Comparison of ENCODE assay signal across 28 cellular contexts in the genomic region with DNA sequence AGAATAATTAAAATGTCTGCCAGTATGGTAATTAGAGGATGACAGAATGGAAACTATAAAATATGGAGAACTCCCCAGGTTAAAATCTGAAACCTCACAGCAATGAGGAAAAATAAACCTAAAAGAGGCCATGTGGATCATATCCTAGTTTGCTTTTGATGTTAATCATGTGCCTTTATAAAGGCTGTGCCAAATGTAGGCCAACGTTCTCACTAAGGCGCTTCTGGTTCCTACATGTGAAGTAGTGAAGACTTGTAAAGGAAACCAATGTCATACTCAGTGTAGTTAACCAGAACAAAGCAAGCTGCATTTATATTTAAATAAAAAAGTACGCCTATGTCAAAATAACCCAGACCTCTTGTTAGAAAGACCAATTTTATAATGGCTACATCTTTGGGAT.
"Had no signal": no experiment of that assay in that cellular context is flagged by ENCODE, and none has a peak within 500 bp of the region (broad histone marks: within the 10 kb centered on the region; RNA-seq: fewer than 3 reads in every experiment).

No MANE protein-coding gene starts in this region.

- H3K27ac ChIP-seq: ascending aorta, brain microvascular endothelial cell, coronary artery, dorsolateral prefrontal cortex, esophagus muscularis mucosa, foreskin keratinocyte, gastrocnemius medialis, heart left ventricle, WERI-Rb-1 had no signal

- H3K4me3 ChIP-seq: ascending aorta, coronary artery, dorsolateral prefrontal cortex, esophagus muscularis mucosa, gastrocnemius medialis, heart left ventricle had no signal

- H3K4me1 Mint-ChIP-seq: activated B cell treated with CpG ODN at 0.5 μM for 24 hours; activated naive CD4-positive, alpha-beta T cell treated with anti-CD3 and anti-CD28 coated beads, Interleukin-2, amount 10 ng/mL, durations not matched to agents 7 days and 5 days had no signal

- H3K9me3 ChIP-seq: ascending aorta, esophagus muscularis mucosa, gastrocnemius medialis, heart left ventricle had no signal

- H3K27me3 ChIP-seq: ascending aorta, brain microvascular endothelial cell, dorsolateral prefrontal cortex, esophagus muscularis mucosa, foreskin keratinocyte, gastrocnemius medialis, heart left ventricle had no signal

- H3K27ac Mint-ChIP-seq: activated B cell treated with CpG ODN at 0.5 μM for 24 hours; activated naive CD4-positive, alpha-beta T cell treated with anti-CD3 and anti-CD28 coated beads, Interleukin-2, amount 10 ng/mL, durations not matched to agents 7 days and 5 days; activated naive CD4-positive, alpha-beta T cell treated with anti-CD3 and anti-CD28 coated beads, Interleukin-2, amount 50 U/mL, for 72 hours; activated naive CD8-positive, alpha-beta T cell treated with anti-CD3 and anti-CD28 coated beads, Interleukin-2, amount 10 ng/mL, durations not matched to agents 7 days and 5 days; activated T-cell treated with anti-CD3 and anti-CD28 coated beads, Interleukin-2, amount 50 U/mL, for 24 hours; activated T-cell treated with anti-CD3 and anti-CD28 coated beads, Interleukin-2, amount 50 U/mL, for 72 hours; dendritic cell treated with granulocyte-macrophage colony-stimulating factor and Interleukin-4, amounts not matched to agents 40 ng/mL and 50 ng/mL, for 4 days had no signal

- H3K36me3 ChIP-seq: brain microvascular endothelial cell, gastrocnemius medialis, WERI-Rb-1 had no signal

- H3K4me1 ChIP-seq: ascending aorta, foreskin keratinocyte, gastrocnemius medialis, heart left ventricle had no signal

- H3K9me3 Mint-ChIP-seq: activated B cell treated with CpG ODN at 0.5 μM for 24 hours; activated naive CD4-positive, alpha-beta T cell treated with anti-CD3 and anti-CD28 coated beads, Interleukin-2, amount 10 ng/mL, durations not matched to agents 7 days and 5 days; activated naive CD4-positive, alpha-beta T cell treated with anti-CD3 and anti-CD28 coated beads, Interleukin-2, amount 50 U/mL, for 72 hours; activated naive CD8-positive, alpha-beta T cell treated with anti-CD3 and anti-CD28 coated beads, Interleukin-2, amount 10 ng/mL, durations not matched to agents 7 days and 5 days; activated T-cell treated with anti-CD3 and anti-CD28 coated beads, Interleukin-2, amount 50 U/mL, for 24 hours; activated T-cell treated with anti-CD3 and anti-CD28 coated beads, Interleukin-2, amount 50 U/mL, for 72 hours; central memory CD8-positive, alpha-beta T cell; dendritic cell treated with granulocyte-macrophage colony-stimulating factor and Interleukin-4, amounts not matched to agents 40 ng/mL and 50 ng/mL, for 4 days had no signal

- H3K27me3 Mint-ChIP-seq: activated B cell treated with CpG ODN at 0.5 μM for 24 hours; activated naive CD4-positive, alpha-beta T cell treated with anti-CD3 and anti-CD28 coated beads, Interleukin-2, amount 10 ng/mL, durations not matched to agents 7 days and 5 days; activated naive CD8-positive, alpha-beta T cell treated with anti-CD3 and anti-CD28 coated beads, Interleukin-2, amount 10 ng/mL, durations not matched to agents 7 days and 5 days; activated T-cell treated with anti-CD3 and anti-CD28 coated beads, Interleukin-2, amount 50 U/mL, for 24 hours; central memory CD8-positive, alpha-beta T cell; dendritic cell treated with granulocyte-macrophage colony-stimulating factor and Interleukin-4, amounts not matched to agents 40 ng/mL and 50 ng/mL, for 4 days had no signal

- ATAC-seq: activated CD4-positive, CD25-positive, alpha-beta regulatory T cell treated with anti-CD3 and anti-CD28 coated beads, Interleukin-2, amount 50 U/mL, for 24 hours; activated naive CD4-positive, alpha-beta T cell treated with anti-CD3 and anti-CD28 coated beads, Interleukin-2, amount 50 U/mL, for 72 hours; activated T-cell treated with anti-CD3 and anti-CD28 coated beads, Interleukin-2, amount 50 U/mL, for 72 hours; foreskin keratinocyte; gastrocnemius medialis; heart left ventricle had no signal

- H3K4me3 Mint-ChIP-seq: activated B cell treated with CpG ODN at 0.5 μM for 24 hours; activated naive CD4-positive, alpha-beta T cell treated with anti-CD3 and anti-CD28 coated beads, Interleukin-2, amount 10 ng/mL, durations not matched to agents 7 days and 5 days; activated naive CD8-positive, alpha-beta T cell treated with anti-CD3 and anti-CD28 coated beads, Interleukin-2, amount 10 ng/mL, durations not matched to agents 7 days and 5 days; activated T-cell treated with anti-CD3 and anti-CD28 coated beads, Interleukin-2, amount 50 U/mL, for 24 hours; activated T-cell treated with anti-CD3 and anti-CD28 coated beads, Interleukin-2, amount 50 U/mL, for 72 hours; central memory CD8-positive, alpha-beta T cell; dendritic cell treated with granulocyte-macrophage colony-stimulating factor and Interleukin-4, amounts not matched to agents 40 ng/mL and 50 ng/mL, for 4 days had no signal

- FAIRE-seq: bronchial epithelial cell had no signal

- DNase-seq: activated B cell treated with CpG ODN at 0.5 μM for 24 hours; activated CD4-positive, alpha-beta T cell treated with anti-CD3 and anti-CD28 coated beads for 48 hours; activated CD4-positive, alpha-beta T cell treated with anti-CD3 and anti-CD28 coated beads, Interleukin-2, amount 50 U/mL, for 1 hour; activated CD4-positive, alpha-beta T cell treated with anti-CD3 and anti-CD28 coated beads, Interleukin-2, amount 50 U/mL, for 48 hours; activated CD8-positive, alpha-beta memory T cell treated with anti-CD3 and anti-CD28 coated beads, Interleukin-2, amount 50 U/mL, for 48 hours; activated gamma-delta T cell; activated naive CD4-positive, alpha-beta T cell; activated naive CD4-positive, alpha-beta T cell treated with anti-CD3 and anti-CD28 coated beads, Interleukin-2, amount 10 ng/mL, durations not matched to agents 7 days and 5 days; activated naive CD8-positive, alpha-beta T cell treated with anti-CD3 and anti-CD28 coated beads, Interleukin-2, amount 10 ng/mL, durations not matched to agents 7 days and 5 days; activated T-cell treated with anti-CD3 and anti-CD28 coated beads for 4 hours; activated T-cell treated with anti-CD3 and anti-CD28 coated beads, Interleukin-2, amount 50 U/mL, for 24 hours; activated T-cell treated with anti-CD3 and anti-CD28 coated beads, Interleukin-2, amount 50 U/mL, for 72 hours; brain microvascular endothelial cell; dorsolateral prefrontal cortex; erythroblast; foreskin keratinocyte; gastrocnemius medialis; glutamatergic neuron; heart left ventricle; WERI-Rb-1 had no signal
